8 cellular contexts compared by ENCODE assay signal in genomic region chr6:42745638-42746451, GRCh38. TPM values are rescaled to one million over a fixed set of nuclear protein-coding genes. Genes with fewer than 3 reads are reported as not detected.
A peak's percentile ranks its signal among the peaks of the same experiment; 100 is the strongest.
DNase-seq lines count a peak whose midpoint lies in the region; ATAC-seq lines count a peak whose summit lies in the region.

Gene TBCC (minus strand): TSS chr6:42746103. CDS start chr6:42746073, 30 bp downstream.

- peak; percentile 100 for DNase-seq in COLO829 (ENCODE audit: low spot score)
- peak; percentile 96 for DNase-seq in HT1080 (ENCODE audit: low read depth)
- DNase-seq in NOMO-1 (lab: John Stamatoyannopoulos, UW; ENCODE audit: unreplicated experiment in 2 of 2): peak; percentile 94 to 100
- peak; percentile 55 to 82 (median 82) for DNase-seq in activated CD8-positive, alpha-beta memory T cell treated with anti-CD3 and anti-CD28 coated beads for 48 hours (ENCODE audit: low read depth in 2 of 3, low spot score in 2 of 3)
- DNase-seq in effector memory CD8-positive, alpha-beta T cell: peak; percentile 87 to 89 (median 88)
- DNase-seq in medulla oblongata (ENCODE audit: extremely low spot score): peak; percentile 99
- peak; percentile 83 to 92 (median 92) for DNase-seq in stimulated activated CD4-positive, alpha-beta T cell treated with anti-CD3 and anti-CD28 coated beads, TNF-alpha, amount 100 ng/mL, for 48 hours (ENCODE audit: low read depth in 3 of 3)

- H3K27ac Mint-ChIP-seq in effector memory CD8-positive, alpha-beta T cell: peak within 1 kb of the TSS; percentile 97 to 98

- peak within 1 kb of the TSS; percentile 95 for H3K4me3 Mint-ChIP-seq in effector memory CD8-positive, alpha-beta T cell

- H3K27me3 Mint-ChIP-seq in effector memory CD8-positive, alpha-beta T cell: no peaks in the 10 kb centered on the region

- H3K36me3 Mint-ChIP-seq in effector memory CD8-positive, alpha-beta T cell (ENCODE audit: insufficient read depth): peaks cover 40% of the 10 kb centered on the region

- H3K9me3 Mint-ChIP-seq in effector memory CD8-positive, alpha-beta T cell: no peaks in the 10 kb centered on the region

- ATAC-seq in GM21360 (IDR thresholded peaks at IDR 0.05; ENCODE audit: unreplicated experiment): peak; percentile 71
- ATAC-seq in effector memory CD8-positive, alpha-beta T cell (replicated peaks): peak; percentile 71

- peaks cover 22 to 23% of the 10 kb centered on the region in 2 donors for H3K4me1 Mint-ChIP-seq in effector memory CD8-positive, alpha-beta T cell (ENCODE audit: low read depth in 2 of 2)

RNA-seq across cellular contexts. Expression of gene TBCC, which starts in this region (rescaled TPM):
- total RNA-seq in HT1080 (2014; rRNA removed; shearing (Covaris generic)): 44.9 and 51.8 TPM in 2 replicates
- 25.1 and 30.2 TPM in 2 replicates for polyA plus RNA-seq in HT1080 (2015; cell fraction: cytosol; rRNA removed)
- polyA plus RNA-seq in HT1080 (2015; cell fraction: nucleus; rRNA removed): 29.6 and 30.1 TPM in 2 replicates

Comparison
In these comparisons a context has a peak if more than half of its experiments do, and no peak if none do; other contexts are left out.
1. Peak in every context shown above with its lines: DNase-seq and ATAC-seq.